In the genomic region with DNA sequence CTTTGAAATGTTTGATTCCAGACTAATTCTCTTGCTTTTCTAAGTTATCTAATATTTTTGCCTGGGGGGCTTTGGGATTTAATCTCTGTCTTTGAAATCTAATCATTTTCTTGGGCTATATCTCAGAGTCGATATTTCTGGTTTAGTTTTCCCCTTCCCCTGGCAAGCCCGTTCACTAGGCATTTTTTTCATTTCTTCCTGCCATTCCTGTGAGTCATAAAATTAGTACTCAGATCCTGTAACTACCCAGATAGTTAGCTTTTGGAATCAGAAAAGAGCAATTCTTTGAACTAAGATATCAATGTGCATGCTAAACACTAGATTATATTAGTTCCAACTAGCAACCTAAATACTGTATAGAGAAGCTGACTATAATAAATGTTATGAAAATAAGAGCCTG, we compare ENCODE assay signal across 26 cellular contexts. TPM values are rescaled to one million over a fixed set of nuclear protein-coding genes. Genes with fewer than 3 reads are reported as not detected.
DNase-seq lines count a peak whose midpoint lies in the region; TF ChIP-seq lines count a peak whose summit lies in the region.
"Had no signal": no experiment of that assay in that cellular context is flagged by ENCODE, and none has a peak within 500 bp of the region (broad histone marks: within the 10 kb centered on the region; RNA-seq: fewer than 3 reads in every experiment).

No MANE protein-coding gene starts in this region.

- intact Hi-C loops in activated CD4-positive, alpha-beta memory T cell treated with anti-CD3 and anti-CD28 coated beads for 36 hours (cut with micrococcal nuclease): no loop called here
- intact Hi-C loops in dorsolateral prefrontal cortex (cut with DNase I): no loop called here

- DNase-seq in EH (ENCODE audit: low read depth) (peak; percentile 55), RPMI7951 (ENCODE audit: low read depth) (peak; percentile 33), epithelial cell of esophagus (ENCODE audit: low read depth) (peak; percentile 33), mesothelial cell of epicardium (ENCODE audit: low spot score in 2 of 2, unreplicated experiment in 2 of 2) (no peak), dorsolateral prefrontal cortex (no peak), NCI-H2196 (lab: John Stamatoyannopoulos, UW; ENCODE audit: unreplicated experiment) (no peak), T-helper 2 cell (no peak)
- DNase-seq in activated CD4-positive, alpha-beta memory T cell treated with anti-CD3 and anti-CD28 coated beads for 36 hours: no peak
- DNase-seq: activated CD4-positive, alpha-beta T cell treated with anti-CD3 and anti-CD28 coated beads, Interleukin-2, amount 50 U/mL, for 1 hour; activated CD8-positive, alpha-beta memory T cell treated with anti-CD3 and anti-CD28 coated beads, Interleukin-2, amount 50 U/mL, for 48 hours; activated effector memory CD4-positive, alpha-beta T cell treated with Interleukin-2 at 50 U/mL for 16 hours; AML-193; left cardiac atrium; mucosa of descending colon; NCI-H1436 treated with DMSO at 0.1 percent for 48 hours; NCI-H2171 treated with DMSO at 0.1 percent for 48 hours; Right ventricle myocardium superior; small intestine; stimulated activated CD4-positive, alpha-beta T cell treated with anti-CD3 and anti-CD28 coated beads, Interleukin-4, amount 100 ng/mL, for 1 hour; T-helper 1 cell; tibial artery had no signal

- no peak overlapping the region for H3K4me3 ChIP-seq in epithelial cell of esophagus (ENCODE audit: low read length)
- H3K4me3 ChIP-seq in dorsolateral prefrontal cortex: no peak overlapping the region
- H3K4me3 ChIP-seq: gastroesophageal sphincter, mucosa of descending colon, prostate gland, tibial artery had no signal

- POLR2A ChIA-PET in activated CD4-positive, alpha-beta memory T cell treated with anti-CD3 and anti-CD28 coated beads for 36 hours (lab: Charles Lee): no interaction called here

- no peak overlapping the region for H3K27ac ChIP-seq in dorsolateral prefrontal cortex
- H3K27ac ChIP-seq: gastroesophageal sphincter, prostate gland, tibial artery had no signal

- CTCF ChIA-PET in activated CD4-positive, alpha-beta memory T cell treated with anti-CD3 and anti-CD28 coated beads for 36 hours (lab: Charles Lee): interaction anchor here (2.6 to 5.2 kb wide), 2 partner anchors 8 to 13 kb away, joined by 7 to 36 read pairs; no protein-coding TSS in a partner anchor

- H3K4me1 Mint-ChIP-seq in mesothelial cell of epicardium: peaks cover 38% of the 10 kb centered on the region
- H3K4me1 Mint-ChIP-seq in activated CD4-positive, alpha-beta memory T cell treated with anti-CD3 and anti-CD28 coated beads for 36 hours (ENCODE audit: low read depth): peaks cover 25% of the 10 kb centered on the region

- TF ChIP-seq CTCF in epithelial cell of esophagus (IDR thresholded peaks at IDR 0.05; ENCODE audit: insufficient read depth, low read depth, low read length, missing control alignments) (no peak), mesothelial cell of epicardium (IDR thresholded peaks at IDR 0.05; ENCODE audit: unreplicated experiment) (no peak), dorsolateral prefrontal cortex (IDR thresholded peaks at IDR 0.05 in 54 of 56, conservative IDR thresholded peaks at IDR 0.05 in 2 of 56; ENCODE audit: low read depth in 1 of 56, partially characterized antibody in 56 of 56) (no peak)

- H3K27ac Mint-ChIP-seq in mesothelial cell of epicardium: peak overlapping the region; percentile 77
- no peak overlapping the region for H3K27ac Mint-ChIP-seq in activated CD4-positive, alpha-beta memory T cell treated with anti-CD3 and anti-CD28 coated beads for 36 hours
- H3K27ac Mint-ChIP-seq: dendritic cell treated with granulocyte-macrophage colony-stimulating factor and Interleukin-4, amounts not matched to agents 40 ng/mL and 50 ng/mL, for 4 days; stimulated activated naive CD8-positive, alpha-beta T cell treated with anti-CD3 and anti-CD28 coated beads, Interleukin-15, Interleukin-2, amounts not matched to agents 100 ng/mL and 50 ng/mL, for 24 hours had no signal

- no peaks in the 10 kb centered on the region for H3K27me3 ChIP-seq in dorsolateral prefrontal cortex
- H3K27me3 ChIP-seq: gastroesophageal sphincter, tibial artery had no signal

- no peak overlapping the region for H3K4me3 Mint-ChIP-seq in mesothelial cell of epicardium
- no peak overlapping the region for H3K4me3 Mint-ChIP-seq in activated CD4-positive, alpha-beta memory T cell treated with anti-CD3 and anti-CD28 coated beads for 36 hours
- H3K4me3 Mint-ChIP-seq: dendritic cell treated with granulocyte-macrophage colony-stimulating factor and Interleukin-4, amounts not matched to agents 40 ng/mL and 50 ng/mL, for 4 days; neural crest cell; stimulated activated naive CD8-positive, alpha-beta T cell treated with anti-CD3 and anti-CD28 coated beads, Interleukin-15, Interleukin-2, amounts not matched to agents 100 ng/mL and 50 ng/mL, for 24 hours had no signal

- H3K9me3 Mint-ChIP-seq in mesothelial cell of epicardium: no peaks in the 10 kb centered on the region
- no peaks in the 10 kb centered on the region for H3K9me3 Mint-ChIP-seq in activated CD4-positive, alpha-beta memory T cell treated with anti-CD3 and anti-CD28 coated beads for 36 hours
- H3K9me3 Mint-ChIP-seq: dendritic cell treated with granulocyte-macrophage colony-stimulating factor and Interleukin-4, amounts not matched to agents 40 ng/mL and 50 ng/mL, for 4 days; neural crest cell; stimulated activated naive CD8-positive, alpha-beta T cell treated with anti-CD3 and anti-CD28 coated beads, Interleukin-15, Interleukin-2, amounts not matched to agents 100 ng/mL and 50 ng/mL, for 24 hours had no signal

- H3K36me3 Mint-ChIP-seq in mesothelial cell of epicardium: no peaks in the 10 kb centered on the region
- H3K36me3 Mint-ChIP-seq in activated CD4-positive, alpha-beta memory T cell treated with anti-CD3 and anti-CD28 coated beads for 36 hours: no peaks in the 10 kb centered on the region

- H3K27me3 Mint-ChIP-seq in mesothelial cell of epicardium (ENCODE audit: low read depth): no peaks in the 10 kb centered on the region
- no peaks in the 10 kb centered on the region for H3K27me3 Mint-ChIP-seq in activated CD4-positive, alpha-beta memory T cell treated with anti-CD3 and anti-CD28 coated beads for 36 hours
- H3K27me3 Mint-ChIP-seq: stimulated activated naive CD8-positive, alpha-beta T cell treated with anti-CD3 and anti-CD28 coated beads, Interleukin-15, Interleukin-2, amounts not matched to agents 100 ng/mL and 50 ng/mL, for 24 hours had no signal

RNA-seq across cellular contexts. Expression of gene RNF149, which starts 29.4 kb away (rescaled TPM):
- 30.3 and 40.6 TPM in 2 replicates for total RNA-seq in RPMI7951 (2014; rRNA removed; shearing (Covaris generic))
- total RNA-seq in mesothelial cell of epicardium: 52.5 to 59.5 TPM (median 57.6 TPM) in 3 replicates
- total RNA-seq in activated CD4-positive, alpha-beta memory T cell treated with anti-CD3 and anti-CD28 coated beads for 36 hours: 10 to 100 TPM; 42.1 to 46.9 TPM
- 10 to 100 TPM; 30.6 to 66.5 (median 47.5) TPM for total RNA-seq in dorsolateral prefrontal cortex

RNA-seq across cellular contexts. Expression of gene CREG2, which starts 49.4 kb away (rescaled TPM):
- total RNA-seq in RPMI7951 (2014; rRNA removed; shearing (Covaris generic)): 0.36 and 0.59 TPM in 2 replicates
- total RNA-seq in mesothelial cell of epicardium: 0.20 to 0.88 TPM (median 0.42 TPM) in 3 replicates
- not detected for total RNA-seq in activated CD4-positive, alpha-beta memory T cell treated with anti-CD3 and anti-CD28 coated beads for 36 hours
- total RNA-seq in dorsolateral prefrontal cortex: 100 to 1,000 TPM in 89 of 120 experiments, 10 to 100 TPM in 31; 31.8 to 189 (median 122) TPM
- total RNA-seq: left cardiac atrium, prostate gland, Right ventricle myocardium superior had no signal

Comparison
In these comparisons a context has a peak if more than half of its experiments do, and no peak if none do; other contexts are left out.
1. DNase-seq: peak in EH (single experiment), RPMI7951 (single experiment) and epithelial cell of esophagus (single experiment); none in mesothelial cell of epicardium (0 of 2), activated CD4-positive, alpha-beta memory T cell treated with anti-CD3 and anti-CD28 coated beads for 36 hours (single experiment), dorsolateral prefrontal cortex (0 of 10), NCI-H2196 (single experiment) and T-helper 2 cell (0 of 5).
2. RNA of gene CREG2, which starts 49.4 kb away (total RNA-seq): 31.8 to 189 TPM in dorsolateral prefrontal cortex; 0.20 to 0.88 TPM in mesothelial cell of epicardium, 0.36 to 0.59 TPM in RPMI7951 and not detected in activated CD4-positive, alpha-beta memory T cell treated with anti-CD3 and anti-CD28 coated beads for 36 hours; every median in the first group is over 10 times any median in the second.